In genomic region chr6:85591207-85591606, GRCh38 we compare ENCODE assay signal across 22 cellular contexts. TPM values are rescaled to one million over a fixed set of nuclear protein-coding genes. Genes with fewer than 3 reads are reported as not detected.
DNase-seq lines count a peak whose midpoint lies in the region; ATAC-seq and TF ChIP-seq lines count a peak whose summit lies in the region.
"Had no signal": no experiment of that assay in that cellular context is flagged by ENCODE, and none has a peak within 500 bp of the region (broad histone marks: within the 10 kb centered on the region; RNA-seq: fewer than 3 reads in every experiment).

No MANE protein-coding gene starts in this region.

- no peaks in the 10 kb centered on the region for H3K9me2 ChIP-seq in SK-N-SH

- DNase-seq in SK-N-SH (no peak), natural killer cell (no peak), NCI-H69 (lab: John Stamatoyannopoulos, UW) (no peak)
- DNase-seq in activated T-helper 1 cell treated with anti-CD3 and anti-CD28 coated beads, Interleukin-12 subunit alpha, Interleukin-12 subunit beta, Interleukin-2, Interleukin-4 antibody, amounts not matched to agents 30 ng/mL and 10 ng/mL and 1 ng/mL, durations not matched to agents 14 hours and 24 hours and 36 hours (ENCODE audit: low spot score): no peak
- DNase-seq in activated naive CD4-positive, alpha-beta T cell treated with anti-CD3 and anti-CD28 coated beads, Interleukin-2, amount 50 U/mL, for 16 hours: no peak
- DNase-seq: activated CD4-positive, alpha-beta T cell treated with anti-CD3 and anti-CD28 coated beads for 36 hours; activated CD8-positive, alpha-beta memory T cell treated with anti-CD3 and anti-CD28 coated beads, Interleukin-2, amount 50 U/mL, for 4 hours; activated naive CD4-positive, alpha-beta T cell treated with anti-CD3 and anti-CD28 coated beads for 36 hours; BE2C; foreskin fibroblast; hippocampal formation; kidney; NCI-H1436 treated with DMSO at 0.1 percent for 48 hours; NCI-H82; stimulated activated CD4-positive, alpha-beta T cell treated with anti-CD3 and anti-CD28 coated beads, Interleukin-2, amount 100 ng/mL, for 48 hours had no signal

- H3K36me3 Mint-ChIP-seq in IgD-negative memory B cell: peaks cover 13% of the 10 kb centered on the region
- H3K36me3 Mint-ChIP-seq in activated T-helper 1 cell treated with anti-CD3 and anti-CD28 coated beads, Interleukin-12 subunit alpha, Interleukin-12 subunit beta, Interleukin-2, Interleukin-4 antibody, amounts not matched to agents 30 ng/mL and 10 ng/mL and 1 ng/mL, durations not matched to agents 14 hours and 24 hours and 36 hours (ENCODE audit: low read depth): peaks cover 18% of the 10 kb centered on the region
- no peaks in the 10 kb centered on the region for H3K36me3 Mint-ChIP-seq in natural killer cell

- no peak overlapping the region for H2AFZ ChIP-seq in SK-N-SH (ENCODE audit: low read depth)

- POLR2A ChIA-PET in SK-N-SH (lab: Yijun Ruan, JAX): no interaction called here

- H3K4me2 ChIP-seq in SK-N-SH: peak overlapping the region; percentile 90; the same call in 1 of the 2 replicates

- TF ChIP-seq RAD21 in SK-N-SH (IDR thresholded peaks at IDR 0.05; ENCODE audit: low read length): no peak

- WGBS in SK-N-SH (ENCODE audit: low lambda C conversion rate): 93% methylated on average over 1 of the region's 1 CpG

- TF ChIP-seq EP300 in SK-N-SH (IDR thresholded peaks at IDR 0.05; ENCODE audit: borderline replicate concordance in 1 of 2, low read depth in 1 of 2, low read length in 1 of 2): no peak

- TF ChIP-seq CTCF in SK-N-SH (IDR thresholded peaks at IDR 0.05) (no peak), natural killer cell (IDR thresholded peaks at IDR 0.05) (no peak)

- no peak overlapping the region for H3K9ac ChIP-seq in SK-N-SH

- no peak overlapping the region for H3K27ac ChIP-seq in SK-N-SH (ENCODE audit: low read depth in 2 of 2, low read length in 1 of 2)
- H3K27ac ChIP-seq: 22Rv1, breast epithelium, prostate gland, skin epidermis had no signal

- H3K4me3 Mint-ChIP-seq in IgD-negative memory B cell: peak overlapping the region; percentile 16 to 98 (median 64)
- peak overlapping the region; percentile 23 for H3K4me3 Mint-ChIP-seq in activated T-helper 1 cell treated with anti-CD3 and anti-CD28 coated beads, Interleukin-12 subunit alpha, Interleukin-12 subunit beta, Interleukin-2, Interleukin-4 antibody, amounts not matched to agents 30 ng/mL and 10 ng/mL and 1 ng/mL, durations not matched to agents 14 hours and 24 hours and 36 hours
- peak overlapping the region; percentile 45 for H3K4me3 Mint-ChIP-seq in natural killer cell

- H3K79me2 ChIP-seq in SK-N-SH (ENCODE audit: insufficient read depth): peaks cover 67% of the 10 kb centered on the region

- H3K27me3 Mint-ChIP-seq in IgD-negative memory B cell: no peaks in the 10 kb centered on the region
- no peaks in the 10 kb centered on the region for H3K27me3 Mint-ChIP-seq in activated T-helper 1 cell treated with anti-CD3 and anti-CD28 coated beads, Interleukin-12 subunit alpha, Interleukin-12 subunit beta, Interleukin-2, Interleukin-4 antibody, amounts not matched to agents 30 ng/mL and 10 ng/mL and 1 ng/mL, durations not matched to agents 14 hours and 24 hours and 36 hours (ENCODE audit: insufficient read depth)
- H3K27me3 Mint-ChIP-seq in natural killer cell (ENCODE audit: low read depth in 2 of 2): no peaks in the 10 kb centered on the region
- H3K27me3 Mint-ChIP-seq: activated CD4-positive, alpha-beta T cell treated with anti-CD3 and anti-CD28 coated beads for 36 hours had no signal

- H3K4me1 Mint-ChIP-seq in IgD-negative memory B cell: peaks cover 30 to 47% (median 39%) of the 10 kb centered on the region in 3 donors
- peaks cover 14% of the 10 kb centered on the region for H3K4me1 Mint-ChIP-seq in activated T-helper 1 cell treated with anti-CD3 and anti-CD28 coated beads, Interleukin-12 subunit alpha, Interleukin-12 subunit beta, Interleukin-2, Interleukin-4 antibody, amounts not matched to agents 30 ng/mL and 10 ng/mL and 1 ng/mL, durations not matched to agents 14 hours and 24 hours and 36 hours (ENCODE audit: low read depth)
- peaks cover 58 to 63% of the 10 kb centered on the region in 2 donors for H3K4me1 Mint-ChIP-seq in natural killer cell

- CTCF ChIA-PET in SK-N-SH (lab: Yijun Ruan, JAX): interaction anchor here (1.0 to 3.5 kb wide), 3 partner anchors 47 to 87 kb away, joined by 3 to 13 read pairs (median 4); no protein-coding TSS in a partner anchor

- H3F3A ChIP-seq in SK-N-SH (replicated peaks; ENCODE audit: insufficient read depth): peaks cover 34% of the 10 kb centered on the region

- ATAC-seq in SK-N-SH treated with all-trans-retinoic acid at 6 μM for 48 hours (no peak), natural killer cell (no peak), GM18909 (IDR thresholded peaks at IDR 0.05; ENCODE audit: poor library complexity, unreplicated experiment) (no peak)
- ATAC-seq: activated CD4-positive, alpha-beta T cell treated with anti-CD3 and anti-CD28 coated beads for 36 hours had no signal

- no peaks in the 10 kb centered on the region for H3K9me3 ChIP-seq in SK-N-SH
- H3K9me3 ChIP-seq: BE2C, breast epithelium, prostate gland had no signal

- peak overlapping the region in 1 of 3 donors; percentile 71 for H3K27ac Mint-ChIP-seq in IgD-negative memory B cell
- no peak overlapping the region for H3K27ac Mint-ChIP-seq in activated T-helper 1 cell treated with anti-CD3 and anti-CD28 coated beads, Interleukin-12 subunit alpha, Interleukin-12 subunit beta, Interleukin-2, Interleukin-4 antibody, amounts not matched to agents 30 ng/mL and 10 ng/mL and 1 ng/mL, durations not matched to agents 14 hours and 24 hours and 36 hours
- peak overlapping the region in 1 of 2 donors; percentile 92 for H3K27ac Mint-ChIP-seq in natural killer cell
- H3K27ac Mint-ChIP-seq: activated naive CD4-positive, alpha-beta T cell treated with anti-CD3 and anti-CD28 coated beads for 36 hours had no signal

- peaks cover 0 to 14% of the 10 kb centered on the region in 2 experiments for H3K36me3 ChIP-seq in SK-N-SH (replicated peaks in 1 of 2; ENCODE audit: control insufficient read depth in 1 of 2, insufficient read depth in 2 of 2, low read length in 1 of 2)
- H3K36me3 ChIP-seq: BE2C, breast epithelium, prostate gland had no signal

- peaks cover 13% of the 10 kb centered on the region; the same call in 1 of the 2 replicates for H4K20me1 ChIP-seq in SK-N-SH (ENCODE audit: insufficient read depth)

- H3K9me3 Mint-ChIP-seq in IgD-negative memory B cell (no peaks in the 10 kb centered on the region), natural killer cell (no peaks in the 10 kb centered on the region)
- no peaks in the 10 kb centered on the region for H3K9me3 Mint-ChIP-seq in activated T-helper 1 cell treated with anti-CD3 and anti-CD28 coated beads, Interleukin-12 subunit alpha, Interleukin-12 subunit beta, Interleukin-2, Interleukin-4 antibody, amounts not matched to agents 30 ng/mL and 10 ng/mL and 1 ng/mL, durations not matched to agents 14 hours and 24 hours and 36 hours
- H3K9me3 Mint-ChIP-seq: activated naive CD4-positive, alpha-beta T cell treated with anti-CD3 and anti-CD28 coated beads for 36 hours had no signal

- no peaks in the 10 kb centered on the region for H3K27me3 ChIP-seq in SK-N-SH (ENCODE audit: insufficient read depth)
- H3K27me3 ChIP-seq: BE2C, breast epithelium had no signal

- intact Hi-C loops in activated T-helper 1 cell treated with anti-CD3 and anti-CD28 coated beads, Interleukin-12 subunit alpha, Interleukin-12 subunit beta, Interleukin-2, Interleukin-4 antibody, amounts not matched to agents 30 ng/mL and 10 ng/mL and 1 ng/mL, durations not matched to agents 14 hours and 24 hours and 36 hours (cut with micrococcal nuclease): loop anchor here (5.0 kb wide), 2 partner anchors 229 to 1364 kb away; partner anchors contain the start of gene CEP162
- intact Hi-C loops in natural killer cell (cut with micrococcal nuclease): loop anchor here (5.0 kb wide), 1 partner anchor 1566 kb away; the partner anchor contains the start of gene ZNF292

- peak overlapping the region in 1 of 2 experiments; percentile 25; a peak in 1 of 4 replicates for H3K4me3 ChIP-seq in SK-N-SH (ENCODE audit: low read depth in 2 of 2, low read length in 1 of 2)
- H3K4me3 ChIP-seq: breast epithelium, prostate gland, skin epidermis had no signal

- H3K4me1 ChIP-seq in SK-N-SH (ENCODE audit: control insufficient read depth in 1 of 2, insufficient read depth in 2 of 2, low read depth in 1 of 2, low read length in 1 of 2): peaks cover 0 to 6% of the 10 kb centered on the region in 2 experiments; a peak in 2 of 4 replicates
- H3K4me1 ChIP-seq: BE2C, breast epithelium, prostate gland had no signal

TF ChIP-seq in SK-N-SH, 30 proteins besides CTCF, POLR2A, EP300 and RAD21 (continues in another document):
- TF ChIP-seq FOSL2 (IDR thresholded peaks at IDR 0.05; ENCODE audit: borderline replicate concordance, low read depth): no peak
- TF ChIP-seq TCF12 (IDR thresholded peaks at IDR 0.05): no peak

TF ChIP-seq in SK-N-SH treated with all-trans-retinoic acid at 6 μM for 48 hours, 23 proteins besides CTCF, POLR2A, EP300 and RAD21 (continues in another document):
- no peak for TF ChIP-seq BACH2 (CRISPR knock-in tag; IDR thresholded peaks at IDR 0.05; ENCODE audit: borderline replicate concordance)

RNA-seq across cellular contexts. Expression of gene SNX14, which starts 2.5 kb away (rescaled TPM):
- polyA plus RNA-seq in SK-N-SH (2012; rRNA removed) (40.4 and 53.9 TPM in 2 replicates), IgD-negative memory B cell (32.8 TPM)
- 45.8 and 56.8 TPM in 2 replicates for polyA plus RNA-seq in SK-N-SH (2012; cell fraction: cytosol; rRNA removed)
- 86.5 and 129 TPM in 2 replicates for polyA plus RNA-seq in SK-N-SH (2012; cell fraction: nucleus; rRNA removed)
- 49.5 and 51.0 TPM in 2 replicates for total RNA-seq in activated T-helper 1 cell treated with anti-CD3 and anti-CD28 coated beads, Interleukin-12 subunit alpha, Interleukin-12 subunit beta, Interleukin-2, Interleukin-4 antibody, amounts not matched to agents 30 ng/mL and 10 ng/mL and 1 ng/mL, durations not matched to agents 14 hours and 24 hours and 36 hours
- 100 to 1,000 TPM in 1 of 3 donors, 10 to 100 TPM in 2; 73.0 to 109 (median 80.3) TPM for total RNA-seq in natural killer cell

RNA-seq across cellular contexts. Expression of gene SYNCRIP, which starts 51.5 kb away (rescaled TPM):
- polyA plus RNA-seq in SK-N-SH (2012; rRNA removed): 15.9 and 17.8 TPM in 2 replicates
- polyA plus RNA-seq in SK-N-SH (2012; cell fraction: cytosol; rRNA removed): 30.8 and 46.3 TPM in 2 replicates
- polyA plus RNA-seq in SK-N-SH (2012; cell fraction: nucleus; rRNA removed): 9.6 and 18.8 TPM in 2 replicates
- 69.4 TPM for polyA plus RNA-seq in IgD-negative memory B cell
- total RNA-seq in activated T-helper 1 cell treated with anti-CD3 and anti-CD28 coated beads, Interleukin-12 subunit alpha, Interleukin-12 subunit beta, Interleukin-2, Interleukin-4 antibody, amounts not matched to agents 30 ng/mL and 10 ng/mL and 1 ng/mL, durations not matched to agents 14 hours and 24 hours and 36 hours: 207 and 217 TPM in 2 replicates
- total RNA-seq in natural killer cell: 10 to 100 TPM; 65.8 to 99.1 (median 80.9) TPM
